ENCODE assay signal across 26 cellular contexts in the genomic region with DNA sequence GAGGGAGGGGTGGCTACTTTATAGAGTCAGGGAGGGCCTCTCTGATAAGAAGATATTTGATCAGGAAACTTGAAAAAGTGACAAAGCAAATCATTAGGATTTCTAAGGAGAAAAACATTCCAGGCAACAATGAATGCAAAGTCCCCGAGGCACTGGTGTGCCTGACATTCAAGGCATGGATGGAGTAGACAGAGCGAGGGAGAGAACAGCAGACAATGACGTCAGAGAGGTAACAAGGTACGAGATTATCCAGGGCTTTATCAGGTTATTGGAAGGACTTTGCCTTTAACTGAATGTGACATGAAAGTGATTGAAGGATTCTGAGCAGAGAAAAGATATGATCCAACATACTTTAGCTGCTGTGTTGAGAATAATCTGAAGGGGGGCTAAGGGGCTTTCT.
"Had no signal": no experiment of that assay in that cellular context is flagged by ENCODE, and none has a peak within 500 bp of the region (broad histone marks: within the 10 kb centered on the region; RNA-seq: fewer than 3 reads in every experiment).

No MANE protein-coding gene starts in this region.

- H3K36me3 Mint-ChIP-seq: mesothelial cell of epicardium; stimulated activated effector memory CD8-positive, alpha-beta T cell treated with anti-CD3 and anti-CD28 coated beads, Interleukin-12 subunit alpha, Interleukin-12 subunit beta, amount 100 ng/mL, for 72 hours had no signal

- DNase-seq: cortex of kidney; effector memory CD8-positive, alpha-beta T cell; erythroblast; esophagus squamous epithelium; foreskin melanocyte; mucosa of descending colon; naive B cell; stimulated activated CD4-positive, alpha-beta T cell treated with anti-CD3 and anti-CD28 coated beads, Interleukin-2, amount 100 ng/mL, for 24 hours; stimulated activated CD4-positive, alpha-beta T cell treated with anti-CD3 and anti-CD28 coated beads, Interleukin-4, amount 100 ng/mL, for 24 hours; stimulated activated naive CD8-positive, alpha-beta T cell treated with anti-CD3 and anti-CD28 coated beads, Interleukin-15, Interleukin-2, amounts not matched to agents 100 U/mL and 50 U/mL, for 24 hours; substantia nigra; testis; tibial artery; upper lobe of left lung; uterus had no signal

- ATAC-seq: effector memory CD8-positive, alpha-beta T cell; mucosa of descending colon; natural killer cell treated with Interleukin-12 subunit alpha and Interleukin-12 subunit beta and Interleukin-15 and Interleukin-18, amount 100 ng/mL, for 72 hours; sciatic nerve; stimulated activated effector memory CD8-positive, alpha-beta T cell treated with anti-CD3 and anti-CD28 coated beads, Interleukin-12 subunit alpha, Interleukin-12 subunit beta, amount 100 ng/mL, for 72 hours; stimulated activated naive CD8-positive, alpha-beta T cell treated with anti-CD3 and anti-CD28 coated beads, Interleukin-15, Interleukin-2, amounts not matched to agents 100 U/mL and 50 U/mL, for 24 hours had no signal

- H3K27me3 Mint-ChIP-seq: effector memory CD8-positive, alpha-beta T cell; memory B cell; naive B cell; natural killer cell treated with Interleukin-12 subunit alpha and Interleukin-12 subunit beta and Interleukin-15 and Interleukin-18, amount 100 ng/mL, for 72 hours; progenitor cell of endocrine pancreas had no signal

- H3K9ac ChIP-seq: parathyroid adenoma had no signal

- H3K27ac Mint-ChIP-seq: effector memory CD8-positive, alpha-beta T cell; memory B cell; mesothelial cell of epicardium; naive B cell; natural killer cell treated with Interleukin-12 subunit alpha and Interleukin-12 subunit beta and Interleukin-15 and Interleukin-18, amount 100 ng/mL, for 72 hours; progenitor cell of endocrine pancreas; stimulated activated effector memory CD8-positive, alpha-beta T cell treated with anti-CD3 and anti-CD28 coated beads, Interleukin-12 subunit alpha, Interleukin-12 subunit beta, amount 100 ng/mL, for 72 hours had no signal

- H3K36me3 ChIP-seq: uterus had no signal

- H3K27me3 ChIP-seq: esophagus squamous epithelium, testis, tibial artery, upper lobe of left lung, uterus had no signal

- FAIRE-seq: endometrium, keratinocyte had no signal

- H3K79me2 ChIP-seq: parathyroid adenoma had no signal

- H3K27ac ChIP-seq: esophagus squamous epithelium, parathyroid adenoma, testis, tibial artery, upper lobe of left lung, uterus had no signal

- H3K9me3 ChIP-seq: esophagus squamous epithelium, mucosa of descending colon, testis, tibial artery, upper lobe of left lung, uterus had no signal

- H3K4me1 ChIP-seq: parathyroid adenoma, testis, tibial artery, upper lobe of left lung, uterus had no signal

- H3K4me1 Mint-ChIP-seq: memory B cell; naive B cell; neural crest cell; stimulated activated effector memory CD8-positive, alpha-beta T cell treated with anti-CD3 and anti-CD28 coated beads, Interleukin-12 subunit alpha, Interleukin-12 subunit beta, amount 100 ng/mL, for 72 hours had no signal

- H3K9me3 Mint-ChIP-seq: effector memory CD8-positive, alpha-beta T cell; memory B cell; mesothelial cell of epicardium; naive B cell; natural killer cell treated with Interleukin-12 subunit alpha and Interleukin-12 subunit beta and Interleukin-15 and Interleukin-18, amount 100 ng/mL, for 72 hours; neural crest cell; stimulated activated effector memory CD8-positive, alpha-beta T cell treated with anti-CD3 and anti-CD28 coated beads, Interleukin-12 subunit alpha, Interleukin-12 subunit beta, amount 100 ng/mL, for 72 hours had no signal

- H3K4me3 Mint-ChIP-seq: effector memory CD8-positive, alpha-beta T cell; memory B cell; mesothelial cell of epicardium; naive B cell; natural killer cell treated with Interleukin-12 subunit alpha and Interleukin-12 subunit beta and Interleukin-15 and Interleukin-18, amount 100 ng/mL, for 72 hours; neural crest cell; stimulated activated effector memory CD8-positive, alpha-beta T cell treated with anti-CD3 and anti-CD28 coated beads, Interleukin-12 subunit alpha, Interleukin-12 subunit beta, amount 100 ng/mL, for 72 hours had no signal

- H3K4me3 ChIP-seq: esophagus squamous epithelium, lung, mucosa of descending colon, testis, tibial artery, upper lobe of left lung, uterus had no signal

- H2AFZ ChIP-seq: parathyroid adenoma had no signal
